13 cellular contexts compared by ENCODE assay signal in genomic region chr15:84684092-84684491, GRCh38. TPM values are rescaled to one million over a fixed set of nuclear protein-coding genes. Genes with fewer than 3 reads are reported as not detected.
DNase-seq lines count a peak whose midpoint lies in the region; ATAC-seq, FAIRE-seq and TF ChIP-seq lines count a peak whose summit lies in the region.
"Had no signal": no experiment of that assay in that cellular context is flagged by ENCODE, and none has a peak within 500 bp of the region (broad histone marks: within the 10 kb centered on the region; RNA-seq: fewer than 3 reads in every experiment).

No MANE protein-coding gene starts in this region.

- no peak overlapping the region for H2AFZ ChIP-seq in osteoblast (ENCODE audit: low read length)

- no peak for TF ChIP-seq EP300 in sigmoid colon (IDR thresholded peaks at IDR 0.05)

- FAIRE-seq in GM19239 (lab: Jason Lieb, UNC) = no peak

- DNase-seq in EH (ENCODE audit: low read depth) = peak; percentile 43
- peak; percentile 16 for DNase-seq in RKO (ENCODE audit: low spot score)
- DNase-seq in epithelial cell of esophagus (ENCODE audit: low read depth) = peak; percentile 28
- DNase-seq in osteoblast (ENCODE audit: insufficient read length, low spot score, missing footprints) = no peak
- no peak for DNase-seq in sigmoid colon
- no peak for DNase-seq in GM19239 (ENCODE audit: insufficient read length, low spot score)
- DNase-seq: caudate nucleus; CD8-positive, alpha-beta T cell; heart left ventricle; left colon; NCI-H2171 treated with DMSO at 0.1 percent for 48 hours had no signal

- no peaks in the 10 kb centered on the region for H3K9me3 ChIP-seq in osteoblast (ENCODE audit: low read depth, low read length)
- no peaks in the 10 kb centered on the region for H3K9me3 ChIP-seq in sigmoid colon
- H3K9me3 ChIP-seq: heart left ventricle, prostate gland had no signal

- 48 to 93% methylated on average over 1 of the region's 1 CpG for WGBS in sigmoid colon, 2 donors

- H3K4me3 ChIP-seq in epithelial cell of esophagus (ENCODE audit: low read length) (no peak overlapping the region), osteoblast (ENCODE audit: insufficient read depth, low read length) (no peak overlapping the region), sigmoid colon (no peak overlapping the region)
- H3K4me3 ChIP-seq: heart left ventricle, prostate gland had no signal

- H3K36me3 ChIP-seq in osteoblast (ENCODE audit: insufficient read depth, low read length) (peaks cover 51% of the 10 kb centered on the region), sigmoid colon (peaks cover 0 to 60% (median 16%) of the 10 kb centered on the region in 4 donors)

- H3K4me1 ChIP-seq in osteoblast (ENCODE audit: insufficient read depth, low read length) (peaks cover 27% of the 10 kb centered on the region), sigmoid colon (no peaks in the 10 kb centered on the region)
- H3K4me1 ChIP-seq: prostate gland had no signal

- H3K79me2 ChIP-seq in osteoblast (ENCODE audit: insufficient read depth, low read length) = peaks cover 43% of the 10 kb centered on the region

- H3K27ac ChIP-seq in osteoblast (ENCODE audit: low read depth, low read length) (peak overlapping the region; percentile 84), sigmoid colon (no peak overlapping the region)
- H3K27ac ChIP-seq: prostate gland had no signal

- no peak overlapping the region for H3K4me2 ChIP-seq in osteoblast (ENCODE audit: insufficient read depth, low read length)

- H3K27me3 ChIP-seq in osteoblast (ENCODE audit: insufficient read depth, low read length) = no peaks in the 10 kb centered on the region
- no peaks in the 10 kb centered on the region for H3K27me3 ChIP-seq in sigmoid colon
- H3K27me3 ChIP-seq: heart left ventricle had no signal

- TF ChIP-seq POLR2A in sigmoid colon (IDR thresholded peaks at IDR 0.05) = no peak

- H4K20me1 ChIP-seq in osteoblast (ENCODE audit: insufficient read depth, low read length) = peaks cover 2% of the 10 kb centered on the region

- intact Hi-C loops in sigmoid colon (cut with DNase I) = no loop called here

- TF ChIP-seq CTCF in epithelial cell of esophagus (IDR thresholded peaks at IDR 0.05; ENCODE audit: insufficient read depth, low read depth, low read length, missing control alignments) (no peak), osteoblast (IDR thresholded peaks at IDR 0.05; ENCODE audit: extremely low read depth, low read depth, low read length) (no peak), sigmoid colon (IDR thresholded peaks at IDR 0.05) (no peak)

- no peak for ATAC-seq in GM21390 (IDR thresholded peaks at IDR 0.05; ENCODE audit: unreplicated experiment)
- ATAC-seq: CD8-positive, alpha-beta T cell; heart left ventricle; left colon had no signal

RNA-seq across cellular contexts. Expression of gene NMB, which starts 26.1 kb away (rescaled TPM):
- total RNA-seq in osteoblast (6.9 and 8.5 TPM in 2 replicates), sigmoid colon (1 to 10 TPM; 3.0 to 8.9 (median 8.0) TPM)
- 1 to 10 TPM in 2 of 3 donors, under 1 TPM in 1; 0.69 to 8.2 (median 1.2) TPM for polyA plus RNA-seq in sigmoid colon

RNA-seq across cellular contexts. Expression of gene WDR73, which starts 30.0 kb away (rescaled TPM):
- total RNA-seq in osteoblast (34.5 and 35.1 TPM in 2 replicates), sigmoid colon (10 to 100 TPM; 16.8 to 22.7 (median 19.2) TPM)
- polyA plus RNA-seq in sigmoid colon = 10 to 100 TPM in 2 of 3 donors, 1 to 10 TPM in 1; 6.7 to 18.7 (median 10.8) TPM

RNA-seq across cellular contexts. Expression of gene SEC11A, which starts 31.8 kb away (rescaled TPM):
- 200 and 202 TPM in 2 replicates for total RNA-seq in osteoblast
- total RNA-seq in sigmoid colon = 100 to 1,000 TPM in 2 of 4 donors, 10 to 100 TPM in 2; 83.9 to 153 (median 112) TPM
- 100 to 1,000 TPM; 152 to 216 (median 166) TPM for polyA plus RNA-seq in sigmoid colon

Comparison
In these comparisons a context has a peak if more than half of its experiments do, and no peak if none do; other contexts are left out.
1. DNase-seq: peak in EH (single experiment), RKO (single experiment) and epithelial cell of esophagus (single experiment); none in osteoblast (single experiment), sigmoid colon (single experiment) and GM19239 (single experiment).